In genomic region chr12:55996715-55997534, GRCh38 we compare ENCODE assay signal across 7 cellular contexts. TPM values are rescaled to one million over a fixed set of nuclear protein-coding genes. Genes with fewer than 3 reads are reported as not detected.
DNase-seq lines count a peak whose midpoint lies in the region; ATAC-seq, FAIRE-seq and TF ChIP-seq lines count a peak whose summit lies in the region.

Gene SUOX (plus strand): TSS chr12:55997276. CDS start chr12:56002222, 4,946 bp downstream.

- intact Hi-C loops in left cardiac atrium (cut with DNase I): loop anchor here (2.0 to 10.0 kb wide), 3 partner anchors 44 to 108 kb away; partner anchors contain the start of genes PA2G4 (in 1 of the 2) and RPS26 (in 1 of the 2)

- H3K27me3 Mint-ChIP-seq in osteocyte (ENCODE audit: unreplicated experiment): no peaks in the 10 kb centered on the region

- no peak for TF ChIP-seq CTCF in osteocyte (IDR thresholded peaks at IDR 0.05)

- peak within 1 kb of the TSS; percentile 95 for H3K4me3 Mint-ChIP-seq in osteocyte (ENCODE audit: unreplicated experiment)

- no peaks in the 10 kb centered on the region for H3K9me3 Mint-ChIP-seq in osteocyte (ENCODE audit: unreplicated experiment)

- FAIRE-seq in HTR-8/SVneo (lab: Jason Lieb, UNC): peak; percentile 96

- ATAC-seq in GM21526 (IDR thresholded peaks at IDR 0.05; ENCODE audit: low FRiP score, unreplicated experiment) (peak; percentile 98), left cardiac atrium (peak; percentile 100)

- peaks cover 18% of the 10 kb centered on the region for H3K4me1 Mint-ChIP-seq in osteocyte (ENCODE audit: unreplicated experiment)

- DNase-seq in GDM1 (lab: John Stamatoyannopoulos, UW) (peak; percentile 89), HTR-8/SVneo (ENCODE audit: insufficient read length, low spot score) (peak; percentile 99), NOMO-1 treated with DMSO at 0.1 percent for 48 hours (lab: John Stamatoyannopoulos, UW; ENCODE audit: unreplicated experiment) (peak; percentile 96), anterior cingulate cortex (lab: John Stamatoyannopoulos, UW) (peak; percentile 48 to 99 (median 95)), left cardiac atrium (peak; percentile 98), osteocyte (ENCODE audit: extremely low spot score, unreplicated experiment) (peak; percentile 97)

- H3K27ac Mint-ChIP-seq in osteocyte (ENCODE audit: unreplicated experiment): peak within 1 kb of the TSS; percentile 87

- H3K36me3 Mint-ChIP-seq in osteocyte (ENCODE audit: unreplicated experiment): peaks cover 23% of the 10 kb centered on the region

RNA-seq across cellular contexts. Expression of gene SUOX, which starts in this region (rescaled TPM):
- 10 to 100 TPM; 20.3 to 29.8 TPM for total RNA-seq in left cardiac atrium
- 16.2 and 19.4 TPM in 2 replicates for total RNA-seq in osteocyte

Comparison
In these comparisons a context has a peak if more than half of its experiments do, and no peak if none do; other contexts are left out.
1. Peak in every context shown above with its lines: DNase-seq and ATAC-seq.